In the genomic region with DNA sequence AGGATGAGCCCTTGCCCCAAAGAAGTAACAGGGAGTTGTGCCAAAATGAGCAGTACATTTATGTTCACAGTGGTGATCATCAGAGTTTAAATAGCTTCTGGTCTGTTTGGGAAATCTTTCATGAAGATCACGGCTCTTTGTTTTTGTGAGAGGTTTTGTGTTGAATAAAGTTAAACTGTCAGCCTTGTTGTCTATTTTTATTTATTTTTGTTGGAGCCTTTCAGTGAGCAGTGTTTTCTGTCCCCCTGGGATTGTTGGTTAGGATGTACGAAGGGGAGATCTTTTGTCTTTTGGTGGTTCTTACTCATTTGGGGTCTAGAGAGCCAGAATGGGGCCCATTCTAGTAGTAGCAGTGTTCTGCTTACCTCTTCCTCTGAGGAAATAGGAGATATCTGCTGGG, we compare ENCODE assay signal across 2 cellular contexts.
TF ChIP-seq lines count a peak whose summit lies in the region.

No MANE protein-coding gene starts in this region.

TF ChIP-seq in neural cell, 6 proteins besides CTCF, POLR2A, EP300 and RAD21 (continued from another document):
- TF ChIP-seq, protein P1, sequence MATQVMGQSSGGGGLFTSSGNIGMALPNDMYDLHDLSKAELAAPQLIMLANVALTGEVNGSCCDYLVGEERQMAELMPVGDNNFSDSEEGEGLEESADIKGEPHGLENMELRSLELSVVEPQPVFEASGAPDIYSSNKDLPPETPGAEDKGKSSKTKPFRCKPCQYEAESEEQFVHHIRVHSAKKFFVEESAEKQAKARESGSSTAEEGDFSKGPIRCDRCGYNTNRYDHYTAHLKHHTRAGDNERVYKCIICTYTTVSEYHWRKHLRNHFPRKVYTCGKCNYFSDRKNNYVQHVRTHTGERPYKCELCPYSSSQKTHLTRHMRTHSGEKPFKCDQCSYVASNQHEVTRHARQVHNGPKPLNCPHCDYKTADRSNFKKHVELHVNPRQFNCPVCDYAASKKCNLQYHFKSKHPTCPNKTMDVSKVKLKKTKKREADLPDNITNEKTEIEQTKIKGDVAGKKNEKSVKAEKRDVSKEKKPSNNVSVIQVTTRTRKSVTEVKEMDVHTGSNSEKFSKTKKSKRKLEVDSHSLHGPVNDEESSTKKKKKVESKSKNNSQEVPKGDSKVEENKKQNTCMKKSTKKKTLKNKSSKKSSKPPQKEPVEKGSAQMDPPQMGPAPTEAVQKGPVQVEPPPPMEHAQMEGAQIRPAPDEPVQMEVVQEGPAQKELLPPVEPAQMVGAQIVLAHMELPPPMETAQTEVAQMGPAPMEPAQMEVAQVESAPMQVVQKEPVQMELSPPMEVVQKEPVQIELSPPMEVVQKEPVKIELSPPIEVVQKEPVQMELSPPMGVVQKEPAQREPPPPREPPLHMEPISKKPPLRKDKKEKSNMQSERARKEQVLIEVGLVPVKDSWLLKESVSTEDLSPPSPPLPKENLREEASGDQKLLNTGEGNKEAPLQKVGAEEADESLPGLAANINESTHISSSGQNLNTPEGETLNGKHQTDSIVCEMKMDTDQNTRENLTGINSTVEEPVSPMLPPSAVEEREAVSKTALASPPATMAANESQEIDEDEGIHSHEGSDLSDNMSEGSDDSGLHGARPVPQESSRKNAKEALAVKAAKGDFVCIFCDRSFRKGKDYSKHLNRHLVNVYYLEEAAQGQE (IDR thresholded peaks at IDR 0.05; ENCODE audit: borderline replicate concordance) = no peak
- no peak for TF ChIP-seq EZH2 (IDR thresholded peaks at IDR 0.05; ENCODE audit: borderline replicate concordance, insufficient read depth, low read length, poor library complexity, severe bottlenecking)

TF ChIP-seq in HepG2, 621 proteins besides CTCF, POLR2A, EP300 and RAD21 (continues in another document):
- TF ChIP-seq, protein P2, sequence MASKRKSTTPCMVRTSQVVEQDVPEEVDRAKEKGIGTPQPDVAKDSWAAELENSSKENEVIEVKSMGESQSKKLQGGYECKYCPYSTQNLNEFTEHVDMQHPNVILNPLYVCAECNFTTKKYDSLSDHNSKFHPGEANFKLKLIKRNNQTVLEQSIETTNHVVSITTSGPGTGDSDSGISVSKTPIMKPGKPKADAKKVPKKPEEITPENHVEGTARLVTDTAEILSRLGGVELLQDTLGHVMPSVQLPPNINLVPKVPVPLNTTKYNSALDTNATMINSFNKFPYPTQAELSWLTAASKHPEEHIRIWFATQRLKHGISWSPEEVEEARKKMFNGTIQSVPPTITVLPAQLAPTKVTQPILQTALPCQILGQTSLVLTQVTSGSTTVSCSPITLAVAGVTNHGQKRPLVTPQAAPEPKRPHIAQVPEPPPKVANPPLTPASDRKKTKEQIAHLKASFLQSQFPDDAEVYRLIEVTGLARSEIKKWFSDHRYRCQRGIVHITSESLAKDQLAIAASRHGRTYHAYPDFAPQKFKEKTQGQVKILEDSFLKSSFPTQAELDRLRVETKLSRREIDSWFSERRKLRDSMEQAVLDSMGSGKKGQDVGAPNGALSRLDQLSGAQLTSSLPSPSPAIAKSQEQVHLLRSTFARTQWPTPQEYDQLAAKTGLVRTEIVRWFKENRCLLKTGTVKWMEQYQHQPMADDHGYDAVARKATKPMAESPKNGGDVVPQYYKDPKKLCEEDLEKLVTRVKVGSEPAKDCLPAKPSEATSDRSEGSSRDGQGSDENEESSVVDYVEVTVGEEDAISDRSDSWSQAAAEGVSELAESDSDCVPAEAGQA (IDR thresholded peaks at IDR 0.05; ENCODE audit: low read depth) = no peak
- TF ChIP-seq, protein P2 (CRISPR knock-in tag; IDR thresholded peaks at IDR 0.05; ENCODE audit: borderline replicate concordance) = no peak
- TF ChIP-seq MED8 (CRISPR knock-in tag; IDR thresholded peaks at IDR 0.05; ENCODE audit: insufficient replicate concordance) (no peak), MAF1 (CRISPR knock-in tag; IDR thresholded peaks at IDR 0.05; ENCODE audit: borderline replicate concordance) (no peak), NR2F1 (CRISPR knock-in tag; IDR thresholded peaks at IDR 0.05) (no peak)
- TF ChIP-seq, protein P3, sequence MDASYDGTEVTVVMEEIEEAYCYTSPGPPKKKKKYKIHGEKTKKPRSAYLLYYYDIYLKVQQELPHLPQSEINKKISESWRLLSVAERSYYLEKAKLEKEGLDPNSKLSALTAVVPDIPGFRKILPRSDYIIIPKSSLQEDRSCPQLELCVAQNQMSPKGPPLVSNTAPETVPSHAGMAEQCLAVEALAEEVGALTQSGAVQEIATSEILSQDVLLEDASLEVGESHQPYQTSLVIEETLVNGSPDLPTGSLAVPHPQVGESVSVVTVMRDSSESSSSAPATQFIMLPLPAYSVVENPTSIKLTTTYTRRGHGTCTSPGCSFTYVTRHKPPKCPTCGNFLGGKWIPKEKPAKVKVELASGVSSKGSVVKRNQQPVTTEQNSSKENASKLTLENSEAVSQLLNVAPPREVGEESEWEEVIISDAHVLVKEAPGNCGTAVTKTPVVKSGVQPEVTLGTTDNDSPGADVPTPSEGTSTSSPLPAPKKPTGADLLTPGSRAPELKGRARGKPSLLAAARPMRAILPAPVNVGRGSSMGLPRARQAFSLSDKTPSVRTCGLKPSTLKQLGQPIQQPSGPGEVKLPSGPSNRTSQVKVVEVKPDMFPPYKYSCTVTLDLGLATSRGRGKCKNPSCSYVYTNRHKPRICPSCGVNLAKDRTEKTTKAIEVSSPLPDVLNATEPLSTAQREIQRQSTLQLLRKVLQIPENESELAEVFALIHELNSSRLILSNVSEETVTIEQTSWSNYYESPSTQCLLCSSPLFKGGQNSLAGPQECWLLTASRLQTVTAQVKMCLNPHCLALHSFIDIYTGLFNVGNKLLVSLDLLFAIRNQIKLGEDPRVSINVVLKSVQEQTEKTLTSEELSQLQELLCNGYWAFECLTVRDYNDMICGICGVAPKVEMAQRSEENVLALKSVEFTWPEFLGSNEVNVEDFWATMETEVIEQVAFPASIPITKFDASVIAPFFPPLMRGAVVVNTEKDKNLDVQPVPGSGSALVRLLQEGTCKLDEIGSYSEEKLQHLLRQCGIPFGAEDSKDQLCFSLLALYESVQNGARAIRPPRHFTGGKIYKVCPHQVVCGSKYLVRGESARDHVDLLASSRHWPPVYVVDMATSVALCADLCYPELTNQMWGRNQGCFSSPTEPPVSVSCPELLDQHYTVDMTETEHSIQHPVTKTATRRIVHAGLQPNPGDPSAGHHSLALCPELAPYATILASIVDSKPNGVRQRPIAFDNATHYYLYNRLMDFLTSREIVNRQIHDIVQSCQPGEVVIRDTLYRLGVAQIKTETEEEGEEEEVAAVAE (CRISPR knock-in tag; IDR thresholded peaks at IDR 0.05; ENCODE audit: borderline replicate concordance) = no peak
- TF ChIP-seq, protein P4, sequence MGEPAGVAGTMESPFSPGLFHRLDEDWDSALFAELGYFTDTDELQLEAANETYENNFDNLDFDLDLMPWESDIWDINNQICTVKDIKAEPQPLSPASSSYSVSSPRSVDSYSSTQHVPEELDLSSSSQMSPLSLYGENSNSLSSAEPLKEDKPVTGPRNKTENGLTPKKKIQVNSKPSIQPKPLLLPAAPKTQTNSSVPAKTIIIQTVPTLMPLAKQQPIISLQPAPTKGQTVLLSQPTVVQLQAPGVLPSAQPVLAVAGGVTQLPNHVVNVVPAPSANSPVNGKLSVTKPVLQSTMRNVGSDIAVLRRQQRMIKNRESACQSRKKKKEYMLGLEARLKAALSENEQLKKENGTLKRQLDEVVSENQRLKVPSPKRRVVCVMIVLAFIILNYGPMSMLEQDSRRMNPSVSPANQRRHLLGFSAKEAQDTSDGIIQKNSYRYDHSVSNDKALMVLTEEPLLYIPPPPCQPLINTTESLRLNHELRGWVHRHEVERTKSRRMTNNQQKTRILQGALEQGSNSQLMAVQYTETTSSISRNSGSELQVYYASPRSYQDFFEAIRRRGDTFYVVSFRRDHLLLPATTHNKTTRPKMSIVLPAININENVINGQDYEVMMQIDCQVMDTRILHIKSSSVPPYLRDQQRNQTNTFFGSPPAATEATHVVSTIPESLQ (CRISPR knock-in tag; conservative IDR thresholded peaks at IDR 0.05) = no peak
- TF ChIP-seq, protein P5, sequence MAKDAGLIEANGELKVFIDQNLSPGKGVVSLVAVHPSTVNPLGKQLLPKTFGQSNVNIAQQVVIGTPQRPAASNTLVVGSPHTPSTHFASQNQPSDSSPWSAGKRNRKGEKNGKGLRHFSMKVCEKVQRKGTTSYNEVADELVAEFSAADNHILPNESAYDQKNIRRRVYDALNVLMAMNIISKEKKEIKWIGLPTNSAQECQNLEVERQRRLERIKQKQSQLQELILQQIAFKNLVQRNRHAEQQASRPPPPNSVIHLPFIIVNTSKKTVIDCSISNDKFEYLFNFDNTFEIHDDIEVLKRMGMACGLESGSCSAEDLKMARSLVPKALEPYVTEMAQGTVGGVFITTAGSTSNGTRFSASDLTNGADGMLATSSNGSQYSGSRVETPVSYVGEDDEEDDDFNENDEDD (CRISPR knock-in tag; IDR thresholded peaks at IDR 0.05; ENCODE audit: borderline replicate concordance) = no peak
- TF ChIP-seq, protein P6, sequence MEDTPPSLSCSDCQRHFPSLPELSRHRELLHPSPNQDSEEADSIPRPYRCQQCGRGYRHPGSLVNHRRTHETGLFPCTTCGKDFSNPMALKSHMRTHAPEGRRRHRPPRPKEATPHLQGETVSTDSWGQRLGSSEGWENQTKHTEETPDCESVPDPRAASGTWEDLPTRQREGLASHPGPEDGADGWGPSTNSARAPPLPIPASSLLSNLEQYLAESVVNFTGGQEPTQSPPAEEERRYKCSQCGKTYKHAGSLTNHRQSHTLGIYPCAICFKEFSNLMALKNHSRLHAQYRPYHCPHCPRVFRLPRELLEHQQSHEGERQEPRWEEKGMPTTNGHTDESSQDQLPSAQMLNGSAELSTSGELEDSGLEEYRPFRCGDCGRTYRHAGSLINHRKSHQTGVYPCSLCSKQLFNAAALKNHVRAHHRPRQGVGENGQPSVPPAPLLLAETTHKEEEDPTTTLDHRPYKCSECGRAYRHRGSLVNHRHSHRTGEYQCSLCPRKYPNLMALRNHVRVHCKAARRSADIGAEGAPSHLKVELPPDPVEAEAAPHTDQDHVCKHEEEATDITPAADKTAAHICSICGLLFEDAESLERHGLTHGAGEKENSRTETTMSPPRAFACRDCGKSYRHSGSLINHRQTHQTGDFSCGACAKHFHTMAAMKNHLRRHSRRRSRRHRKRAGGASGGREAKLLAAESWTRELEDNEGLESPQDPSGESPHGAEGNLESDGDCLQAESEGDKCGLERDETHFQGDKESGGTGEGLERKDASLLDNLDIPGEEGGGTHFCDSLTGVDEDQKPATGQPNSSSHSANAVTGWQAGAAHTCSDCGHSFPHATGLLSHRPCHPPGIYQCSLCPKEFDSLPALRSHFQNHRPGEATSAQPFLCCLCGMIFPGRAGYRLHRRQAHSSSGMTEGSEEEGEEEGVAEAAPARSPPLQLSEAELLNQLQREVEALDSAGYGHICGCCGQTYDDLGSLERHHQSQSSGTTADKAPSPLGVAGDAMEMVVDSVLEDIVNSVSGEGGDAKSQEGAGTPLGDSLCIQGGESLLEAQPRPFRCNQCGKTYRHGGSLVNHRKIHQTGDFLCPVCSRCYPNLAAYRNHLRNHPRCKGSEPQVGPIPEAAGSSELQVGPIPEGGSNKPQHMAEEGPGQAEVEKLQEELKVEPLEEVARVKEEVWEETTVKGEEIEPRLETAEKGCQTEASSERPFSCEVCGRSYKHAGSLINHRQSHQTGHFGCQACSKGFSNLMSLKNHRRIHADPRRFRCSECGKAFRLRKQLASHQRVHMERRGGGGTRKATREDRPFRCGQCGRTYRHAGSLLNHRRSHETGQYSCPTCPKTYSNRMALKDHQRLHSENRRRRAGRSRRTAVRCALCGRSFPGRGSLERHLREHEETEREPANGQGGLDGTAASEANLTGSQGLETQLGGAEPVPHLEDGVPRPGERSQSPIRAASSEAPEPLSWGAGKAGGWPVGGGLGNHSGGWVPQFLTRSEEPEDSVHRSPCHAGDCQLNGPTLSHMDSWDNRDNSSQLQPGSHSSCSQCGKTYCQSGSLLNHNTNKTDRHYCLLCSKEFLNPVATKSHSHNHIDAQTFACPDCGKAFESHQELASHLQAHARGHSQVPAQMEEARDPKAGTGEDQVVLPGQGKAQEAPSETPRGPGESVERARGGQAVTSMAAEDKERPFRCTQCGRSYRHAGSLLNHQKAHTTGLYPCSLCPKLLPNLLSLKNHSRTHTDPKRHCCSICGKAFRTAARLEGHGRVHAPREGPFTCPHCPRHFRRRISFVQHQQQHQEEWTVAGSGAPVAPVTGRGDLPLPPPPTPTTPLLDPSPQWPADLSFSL (CRISPR knock-in tag; IDR thresholded peaks at IDR 0.05) = no peak
- TF ChIP-seq, protein P7, sequence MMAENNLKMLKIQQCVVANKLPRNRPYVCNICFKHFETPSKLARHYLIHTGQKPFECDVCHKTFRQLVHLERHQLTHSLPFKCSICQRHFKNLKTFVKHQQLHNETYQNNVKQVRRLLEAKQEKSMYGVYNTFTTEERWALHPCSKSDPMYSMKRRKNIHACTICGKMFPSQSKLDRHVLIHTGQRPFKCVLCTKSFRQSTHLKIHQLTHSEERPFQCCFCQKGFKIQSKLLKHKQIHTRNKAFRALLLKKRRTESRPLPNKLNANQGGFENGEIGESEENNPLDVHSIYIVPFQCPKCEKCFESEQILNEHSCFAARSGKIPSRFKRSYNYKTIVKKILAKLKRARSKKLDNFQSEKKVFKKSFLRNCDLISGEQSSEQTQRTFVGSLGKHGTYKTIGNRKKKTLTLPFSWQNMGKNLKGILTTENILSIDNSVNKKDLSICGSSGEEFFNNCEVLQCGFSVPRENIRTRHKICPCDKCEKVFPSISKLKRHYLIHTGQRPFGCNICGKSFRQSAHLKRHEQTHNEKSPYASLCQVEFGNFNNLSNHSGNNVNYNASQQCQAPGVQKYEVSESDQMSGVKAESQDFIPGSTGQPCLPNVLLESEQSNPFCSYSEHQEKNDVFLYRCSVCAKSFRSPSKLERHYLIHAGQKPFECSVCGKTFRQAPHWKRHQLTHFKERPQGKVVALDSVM (CRISPR knock-in tag; IDR thresholded peaks at IDR 0.05) = no peak
